1 cellular context compared by ENCODE assay signal in the genomic region with DNA sequence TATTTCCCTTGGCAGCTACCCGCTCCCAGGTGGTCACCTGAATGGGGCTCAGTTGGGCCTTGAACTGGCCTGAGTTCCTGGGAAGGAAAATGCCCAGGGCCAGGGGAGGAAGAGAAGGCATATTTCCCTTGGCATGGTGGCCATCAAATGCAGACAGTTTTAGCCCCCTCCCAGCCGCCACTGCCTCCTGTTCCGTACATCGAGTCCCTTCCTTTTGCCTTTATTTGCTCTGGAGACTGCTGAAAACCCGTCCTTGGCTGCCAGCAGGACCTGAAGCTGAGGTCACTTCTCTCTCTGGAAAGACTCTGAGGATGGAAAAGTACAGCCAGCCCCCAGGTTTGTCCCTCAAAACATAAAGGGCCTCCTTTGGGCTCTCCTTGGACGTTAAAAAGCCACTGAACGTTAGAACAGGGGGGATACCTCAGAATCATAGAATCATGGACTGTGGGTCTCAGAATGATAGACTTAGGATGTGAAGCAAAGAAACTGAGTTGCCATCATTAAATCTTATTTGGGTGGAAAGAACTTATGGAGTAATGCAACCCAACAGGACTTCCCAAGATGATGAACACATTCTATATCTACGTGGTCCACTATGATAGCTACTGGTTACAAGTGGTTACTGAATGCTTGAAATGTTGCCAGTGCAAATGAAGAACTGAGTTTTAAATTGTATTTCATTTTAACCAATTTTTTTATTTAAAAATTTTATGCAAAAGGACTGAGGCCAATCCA.
TF ChIP-seq lines count a peak whose summit lies in the region.

No MANE protein-coding gene starts in this region.

TF ChIP-seq in HepG2, 621 proteins besides CTCF, POLR2A, EP300 and RAD21:
- TF ChIP-seq, protein P1, sequence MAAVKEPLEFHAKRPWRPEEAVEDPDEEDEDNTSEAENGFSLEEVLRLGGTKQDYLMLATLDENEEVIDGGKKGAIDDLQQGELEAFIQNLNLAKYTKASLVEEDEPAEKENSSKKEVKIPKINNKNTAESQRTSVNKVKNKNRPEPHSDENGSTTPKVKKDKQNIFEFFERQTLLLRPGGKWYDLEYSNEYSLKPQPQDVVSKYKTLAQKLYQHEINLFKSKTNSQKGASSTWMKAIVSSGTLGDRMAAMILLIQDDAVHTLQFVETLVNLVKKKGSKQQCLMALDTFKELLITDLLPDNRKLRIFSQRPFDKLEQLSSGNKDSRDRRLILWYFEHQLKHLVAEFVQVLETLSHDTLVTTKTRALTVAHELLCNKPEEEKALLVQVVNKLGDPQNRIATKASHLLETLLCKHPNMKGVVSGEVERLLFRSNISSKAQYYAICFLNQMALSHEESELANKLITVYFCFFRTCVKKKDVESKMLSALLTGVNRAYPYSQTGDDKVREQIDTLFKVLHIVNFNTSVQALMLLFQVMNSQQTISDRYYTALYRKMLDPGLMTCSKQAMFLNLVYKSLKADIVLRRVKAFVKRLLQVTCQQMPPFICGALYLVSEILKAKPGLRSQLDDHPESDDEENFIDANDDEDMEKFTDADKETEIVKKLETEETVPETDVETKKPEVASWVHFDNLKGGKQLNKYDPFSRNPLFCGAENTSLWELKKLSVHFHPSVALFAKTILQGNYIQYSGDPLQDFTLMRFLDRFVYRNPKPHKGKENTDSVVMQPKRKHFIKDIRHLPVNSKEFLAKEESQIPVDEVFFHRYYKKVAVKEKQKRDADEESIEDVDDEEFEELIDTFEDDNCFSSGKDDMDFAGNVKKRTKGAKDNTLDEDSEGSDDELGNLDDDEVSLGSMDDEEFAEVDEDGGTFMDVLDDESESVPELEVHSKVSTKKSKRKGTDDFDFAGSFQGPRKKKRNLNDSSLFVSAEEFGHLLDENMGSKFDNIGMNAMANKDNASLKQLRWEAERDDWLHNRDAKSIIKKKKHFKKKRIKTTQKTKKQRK (IDR thresholded peaks at IDR 0.05; ENCODE audit: low read length), result no peak
- TF ChIP-seq ZNF24 (IDR thresholded peaks at IDR 0.05), result no peak
- TF ChIP-seq ZNF879 (CRISPR knock-in tag; IDR thresholded peaks at IDR 0.05), result no peak
- no peak for TF ChIP-seq SSRP1 (CRISPR knock-in tag; IDR thresholded peaks at IDR 0.05)
- TF ChIP-seq, protein P2, sequence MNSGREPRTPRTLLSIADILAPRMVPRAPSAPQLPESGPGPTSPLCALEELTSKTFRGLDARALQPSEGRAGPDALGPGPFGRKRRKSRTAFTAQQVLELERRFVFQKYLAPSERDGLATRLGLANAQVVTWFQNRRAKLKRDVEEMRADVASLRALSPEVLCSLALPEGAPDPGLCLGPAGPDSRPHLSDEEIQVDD (CRISPR knock-in tag; IDR thresholded peaks at IDR 0.05; ENCODE audit: borderline replicate concordance), result no peak
- TF ChIP-seq ZNF232 (CRISPR knock-in tag; IDR thresholded peaks at IDR 0.05; ENCODE audit: borderline replicate concordance), result no peak
- no peak for TF ChIP-seq ZNF431 (CRISPR knock-in tag; IDR thresholded peaks at IDR 0.05; ENCODE audit: borderline replicate concordance, low read depth)
- TF ChIP-seq, protein P3, sequence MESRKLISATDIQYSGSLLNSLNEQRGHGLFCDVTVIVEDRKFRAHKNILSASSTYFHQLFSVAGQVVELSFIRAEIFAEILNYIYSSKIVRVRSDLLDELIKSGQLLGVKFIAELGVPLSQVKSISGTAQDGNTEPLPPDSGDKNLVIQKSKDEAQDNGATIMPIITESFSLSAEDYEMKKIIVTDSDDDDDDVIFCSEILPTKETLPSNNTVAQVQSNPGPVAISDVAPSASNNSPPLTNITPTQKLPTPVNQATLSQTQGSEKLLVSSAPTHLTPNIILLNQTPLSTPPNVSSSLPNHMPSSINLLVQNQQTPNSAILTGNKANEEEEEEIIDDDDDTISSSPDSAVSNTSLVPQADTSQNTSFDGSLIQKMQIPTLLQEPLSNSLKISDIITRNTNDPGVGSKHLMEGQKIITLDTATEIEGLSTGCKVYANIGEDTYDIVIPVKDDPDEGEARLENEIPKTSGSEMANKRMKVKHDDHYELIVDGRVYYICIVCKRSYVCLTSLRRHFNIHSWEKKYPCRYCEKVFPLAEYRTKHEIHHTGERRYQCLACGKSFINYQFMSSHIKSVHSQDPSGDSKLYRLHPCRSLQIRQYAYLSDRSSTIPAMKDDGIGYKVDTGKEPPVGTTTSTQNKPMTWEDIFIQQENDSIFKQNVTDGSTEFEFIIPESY (CRISPR knock-in tag; IDR thresholded peaks at IDR 0.05), result no peak
- no peak for TF ChIP-seq SOX5 (CRISPR knock-in tag; IDR thresholded peaks at IDR 0.05; ENCODE audit: borderline replicate concordance)
- no peak for TF ChIP-seq KLF16 (CRISPR knock-in tag; IDR thresholded peaks at IDR 0.05)
- no peak for TF ChIP-seq STAT6 (CRISPR knock-in tag; IDR thresholded peaks at IDR 0.05; ENCODE audit: borderline replicate concordance)
- no peak for TF ChIP-seq HOXA9 (CRISPR knock-in tag; IDR thresholded peaks at IDR 0.05; ENCODE audit: borderline replicate concordance)
